Comparison of ENCODE assay signal across 25 cellular contexts in the genomic region with DNA sequence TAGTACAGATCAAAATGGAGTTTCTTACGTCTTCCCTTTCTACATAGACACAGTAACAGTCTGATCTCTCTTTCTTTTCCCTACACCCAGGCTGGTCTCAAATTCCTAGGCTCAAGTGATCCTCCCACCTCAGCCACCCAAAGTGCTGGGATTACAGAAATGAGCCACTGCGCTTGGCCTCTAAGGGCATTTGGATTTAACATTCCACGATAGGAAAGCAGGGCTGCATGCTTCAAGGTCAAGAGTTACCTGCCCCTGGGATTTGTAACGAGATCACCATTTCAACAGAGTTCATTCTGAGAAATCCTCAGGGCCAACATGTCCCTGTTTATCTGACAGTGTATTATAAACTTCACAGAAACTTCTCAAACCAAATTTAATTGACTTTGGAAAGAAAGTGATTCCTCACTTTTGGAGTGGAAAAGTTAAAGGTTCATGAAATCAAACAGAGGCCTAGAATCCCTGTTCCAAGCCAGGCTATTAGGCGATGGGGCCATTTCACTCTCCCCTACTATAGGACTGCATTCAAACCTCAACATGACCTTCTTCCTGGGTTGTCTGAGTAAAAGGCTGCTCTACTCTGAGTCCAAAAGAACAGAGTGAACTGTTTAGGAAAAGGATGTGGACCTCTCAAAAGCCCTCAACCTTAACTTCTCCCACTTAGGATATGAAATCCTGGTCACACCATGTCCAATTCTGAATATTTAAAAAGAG. TPM values are rescaled to one million over a fixed set of nuclear protein-coding genes. Genes with fewer than 3 reads are reported as not detected.
"Had no signal": no experiment of that assay in that cellular context is flagged by ENCODE, and none has a peak within 500 bp of the region (broad histone marks: within the 10 kb centered on the region; RNA-seq: fewer than 3 reads in every experiment).

No MANE protein-coding gene starts in this region.

- DNase-seq: activated B cell treated with CpG ODN at 0.5 μM for 24 hours; activated CD4-positive, alpha-beta memory T cell treated with anti-CD3 and anti-CD28 coated beads, Interleukin-2, amount 10 ng/mL, durations not matched to agents 7 days and 5 days; activated CD4-positive, alpha-beta T cell treated with anti-CD3 and anti-CD28 coated beads for 4 hours; activated effector memory CD4-positive, alpha-beta T cell treated with Interleukin-2 at 50 U/mL for 16 hours; activated naive CD4-positive, alpha-beta T cell treated with anti-CD3 and anti-CD28 coated beads, Interleukin-2, amount 10 ng/mL, durations not matched to agents 7 days and 5 days; activated T-cell treated with anti-CD3 and anti-CD28 coated beads, Interleukin-2, amount 50 U/mL, for 48 hours; aorta; brain microvascular endothelial cell; colonic mucosa; foreskin melanocyte; glutamatergic neuron; kidney; stimulated activated CD4-positive, alpha-beta T cell treated with anti-CD3 and anti-CD28 coated beads, Interleukin-12 subunit alpha, Interleukin-12 subunit beta, amount 100 ng/mL, for 4 hours; stimulated activated CD4-positive, alpha-beta T cell treated with anti-CD3 and anti-CD28 coated beads, Interleukin-1b, Interleukin-23, amount 100 ng/mL, for 48 hours; stimulated activated CD8-positive, alpha-beta memory T cell treated with anti-CD3 and anti-CD28 coated beads, Interleukin-4, amount 100 ng/mL, for 48 hours; stimulated activated naive CD4-positive, alpha-beta T cell treated with Interleukin-2 at 50 U/mL for 16 hours; tibial artery had no signal

- H3K36me3 ChIP-seq: brain microvascular endothelial cell, colonic mucosa, neutrophil, tibial artery had no signal

- H3K27me3 Mint-ChIP-seq: activated B cell treated with CpG ODN at 0.5 μM for 24 hours; central memory CD8-positive, alpha-beta T cell had no signal

- H3K4me3 Mint-ChIP-seq: activated B cell treated with CpG ODN at 0.5 μM for 24 hours; activated CD4-positive, alpha-beta memory T cell treated with anti-CD3 and anti-CD28 coated beads, Interleukin-2, amount 10 ng/mL, durations not matched to agents 7 days and 5 days; activated naive CD4-positive, alpha-beta T cell treated with anti-CD3 and anti-CD28 coated beads, Interleukin-2, amount 10 ng/mL, durations not matched to agents 7 days and 5 days; central memory CD8-positive, alpha-beta T cell; memory B cell had no signal

- H3K9me3 Mint-ChIP-seq: activated B cell treated with CpG ODN at 0.5 μM for 24 hours; central memory CD8-positive, alpha-beta T cell had no signal

- H3K4me3 ChIP-seq: colonic mucosa, tibial artery had no signal

- H3K27ac ChIP-seq: brain microvascular endothelial cell, colonic mucosa, neutrophil, tibial artery had no signal

- H3K4me1 ChIP-seq: colonic mucosa, tibial artery had no signal

- H3K27me3 ChIP-seq: brain microvascular endothelial cell, colonic mucosa, tibial artery had no signal

- H3K9me3 ChIP-seq: colonic mucosa, neutrophil, tibial artery had no signal

- H3K27ac Mint-ChIP-seq: activated B cell treated with CpG ODN at 0.5 μM for 24 hours; activated CD4-positive, alpha-beta memory T cell treated with anti-CD3 and anti-CD28 coated beads, Interleukin-2, amount 10 ng/mL, durations not matched to agents 7 days and 5 days; activated naive CD4-positive, alpha-beta T cell treated with anti-CD3 and anti-CD28 coated beads, Interleukin-2, amount 10 ng/mL, durations not matched to agents 7 days and 5 days; memory B cell had no signal

- H3K4me1 Mint-ChIP-seq: activated B cell treated with CpG ODN at 0.5 μM for 24 hours; activated CD4-positive, alpha-beta memory T cell treated with anti-CD3 and anti-CD28 coated beads, Interleukin-2, amount 10 ng/mL, durations not matched to agents 7 days and 5 days; activated naive CD4-positive, alpha-beta T cell treated with anti-CD3 and anti-CD28 coated beads, Interleukin-2, amount 10 ng/mL, durations not matched to agents 7 days and 5 days; central memory CD8-positive, alpha-beta T cell; memory B cell had no signal

- H3K36me3 Mint-ChIP-seq: activated naive CD4-positive, alpha-beta T cell treated with anti-CD3 and anti-CD28 coated beads, Interleukin-2, amount 10 ng/mL, durations not matched to agents 7 days and 5 days; memory B cell had no signal

RNA-seq across cellular contexts. Expression of gene C5orf52, which starts 15.7 kb away (rescaled TPM):
- total RNA-seq: activated B cell treated with CpG ODN at 0.5 μM for 24 hours; activated CD4-positive, alpha-beta memory T cell treated with anti-CD3 and anti-CD28 coated beads, Interleukin-2, amount 10 ng/mL, durations not matched to agents 7 days and 5 days; aorta; epithelial cell of proximal tubule; kidney; liver; mononuclear cell; renal cortical epithelial cell; subcutaneous adipose tissue had no signal
- polyA plus RNA-seq: aorta, liver had no signal

RNA-seq across cellular contexts. Expression of gene SOX30, which starts 34.8 kb away (rescaled TPM):
- total RNA-seq: mononuclear cell, subcutaneous adipose tissue had no signal
- polyA plus RNA-seq: aorta had no signal
